In genomic region chr1:187685338-187685737, GRCh38 we compare ENCODE assay signal across 21 cellular contexts.
DNase-seq lines count a peak whose midpoint lies in the region; FAIRE-seq and TF ChIP-seq lines count a peak whose summit lies in the region.
"Had no signal": no experiment of that assay in that cellular context is flagged by ENCODE, and none has a peak within 500 bp of the region (broad histone marks: within the 10 kb centered on the region; RNA-seq: fewer than 3 reads in every experiment).

No MANE protein-coding gene starts in this region.

- dilution Hi-C loops in mammary epithelial cell (cut with HindIII; ENCODE audit: low sequenced_read_pairs), result no loop called here
- dilution Hi-C loops in keratinocyte (cut with MboI; ENCODE audit: extremely low pct_ligation_motif_present, low sequenced_read_pairs), result no loop called here

- no peaks in the 10 kb centered on the region for H3K36me3 ChIP-seq in mammary epithelial cell (ENCODE audit: insufficient read depth, low read length)
- no peaks in the 10 kb centered on the region for H3K36me3 ChIP-seq in keratinocyte (ENCODE audit: control insufficient read depth in 2 of 2, extremely low read depth in 1 of 2, insufficient read depth in 2 of 2, low read length in 2 of 2)
- no peaks in the 10 kb centered on the region for H3K36me3 ChIP-seq in Caco-2 (ENCODE audit: control insufficient read depth, insufficient read depth, low read length)
- H3K36me3 ChIP-seq in suprapubic skin, result no peaks in the 10 kb centered on the region
- H3K36me3 ChIP-seq: right atrium auricular region had no signal

- TF ChIP-seq CTCF in AG10803 (conservative IDR thresholded peaks at IDR 0.05; ENCODE audit: low read length) (no peak), mammary epithelial cell (conservative IDR thresholded peaks at IDR 0.05 in 1 of 2, IDR thresholded peaks at IDR 0.05 in 1 of 2; ENCODE audit: extremely low read depth in 1 of 2, insufficient read depth in 1 of 2, low read depth in 1 of 2, low read length in 2 of 2) (no peak), keratinocyte (optimal IDR thresholded peaks at IDR 0.05 in 1 of 3, IDR thresholded peaks at IDR 0.05 in 1 of 3, conservative IDR thresholded peaks at IDR 0.05 in 1 of 3; ENCODE audit: extremely low read depth in 1 of 3, insufficient read depth in 2 of 3, low read length in 3 of 3) (no peak), Caco-2 (IDR thresholded peaks at IDR 0.05; ENCODE audit: insufficient read depth in 1 of 2, low read depth in 1 of 2, low read length in 1 of 2, severe bottlenecking in 1 of 2, unreplicated experiment in 1 of 2) (no peak), suprapubic skin (IDR thresholded peaks at IDR 0.05) (no peak), dorsolateral prefrontal cortex (IDR thresholded peaks at IDR 0.05 in 54 of 56, conservative IDR thresholded peaks at IDR 0.05 in 2 of 56; ENCODE audit: low read depth in 1 of 56, partially characterized antibody in 56 of 56) (no peak)

- no peaks in the 10 kb centered on the region for H3K9me3 Mint-ChIP-seq in Caco-2 (ENCODE audit: unreplicated experiment)
- H3K9me3 Mint-ChIP-seq: memory B cell had no signal

- intact Hi-C loops in mammary epithelial cell (cut with micrococcal nuclease) (no loop called here), Caco-2 (cut with micrococcal nuclease; ENCODE audit: unreplicated experiment) (no loop called here), dorsolateral prefrontal cortex (cut with DNase I) (no loop called here)

- CTCF ChIA-PET in mammary epithelial cell (lab: Charles Lee; ENCODE audit: low non-redundant PET) (no interaction called here), Caco-2 (lab: Charles Lee) (no interaction called here)

- no peaks in the 10 kb centered on the region for H3K27me3 Mint-ChIP-seq in Caco-2 (ENCODE audit: insufficient read depth, unreplicated experiment)
- H3K27me3 Mint-ChIP-seq: memory B cell had no signal

- no peaks in the 10 kb centered on the region for H3K36me3 Mint-ChIP-seq in Caco-2 (ENCODE audit: insufficient read depth, unreplicated experiment)
- H3K36me3 Mint-ChIP-seq: immature natural killer cell, memory B cell had no signal

- H3K4me3 Mint-ChIP-seq in Caco-2 (ENCODE audit: unreplicated experiment), result no peak overlapping the region
- H3K4me3 Mint-ChIP-seq: immature natural killer cell, memory B cell had no signal

- peak overlapping the region; percentile 31 for H3K4me2 ChIP-seq in mammary epithelial cell (ENCODE audit: insufficient read depth, low read depth, low read length)
- H3K4me2 ChIP-seq in keratinocyte (ENCODE audit: control insufficient read depth, extremely low read depth, insufficient read depth, low read depth, low read length), result peak overlapping the region; percentile 37
- H3K4me2 ChIP-seq: PC-9 had no signal

- H3K27ac ChIP-seq in mammary epithelial cell (ENCODE audit: insufficient read depth, low read depth, low read length) (peak overlapping the region; percentile 6), keratinocyte (ENCODE audit: control insufficient read depth, insufficient read depth, low read length) (no peak overlapping the region), suprapubic skin (no peak overlapping the region), dorsolateral prefrontal cortex (no peak overlapping the region)
- H3K27ac ChIP-seq: body of pancreas, PC-9, right atrium auricular region had no signal

- no peak for TF ChIP-seq POLR2A in suprapubic skin (IDR thresholded peaks at IDR 0.05)

- H3K4me1 ChIP-seq in mammary epithelial cell (ENCODE audit: insufficient read depth, low read length), result peaks cover 21% of the 10 kb centered on the region
- H3K4me1 ChIP-seq in keratinocyte (ENCODE audit: control insufficient read depth, extremely low read depth, insufficient read depth, low read length), result peaks cover 17% of the 10 kb centered on the region
- no peaks in the 10 kb centered on the region for H3K4me1 ChIP-seq in Caco-2
- no peaks in the 10 kb centered on the region for H3K4me1 ChIP-seq in suprapubic skin
- H3K4me1 ChIP-seq: right atrium auricular region had no signal

- POLR2A ChIA-PET in Caco-2 (lab: Charles Lee), result no interaction called here

- H3K27me3 ChIP-seq in mammary epithelial cell (ENCODE audit: insufficient read depth, low read length), result no peaks in the 10 kb centered on the region
- no peaks in the 10 kb centered on the region for H3K27me3 ChIP-seq in keratinocyte (ENCODE audit: control insufficient read depth, extremely low read depth, insufficient read depth, low read length)
- H3K27me3 ChIP-seq in Caco-2 (replicated peaks; ENCODE audit: control insufficient read depth, insufficient read depth, low read length), result no peaks in the 10 kb centered on the region
- H3K27me3 ChIP-seq in suprapubic skin, result no peaks in the 10 kb centered on the region
- peaks cover 0 to 5% (median 0%) of the 10 kb centered on the region in 45 donors for H3K27me3 ChIP-seq in dorsolateral prefrontal cortex
- H3K27me3 ChIP-seq: body of pancreas, right atrium auricular region had no signal

- H3K9me3 ChIP-seq in mammary epithelial cell (replicated peaks; ENCODE audit: insufficient read depth, low read length), result no peaks in the 10 kb centered on the region
- no peaks in the 10 kb centered on the region for H3K9me3 ChIP-seq in keratinocyte (ENCODE audit: control insufficient read depth, low read depth, low read length)
- no peaks in the 10 kb centered on the region for H3K9me3 ChIP-seq in Caco-2
- H3K9me3 ChIP-seq in suprapubic skin, result no peaks in the 10 kb centered on the region
- H3K9me3 ChIP-seq: body of pancreas, right atrium auricular region had no signal

- no peaks in the 10 kb centered on the region for H4K20me1 ChIP-seq in mammary epithelial cell (ENCODE audit: insufficient read depth, low read length)
- H4K20me1 ChIP-seq in keratinocyte (ENCODE audit: control insufficient read depth, extremely low read depth, insufficient read depth, low read length), result no peaks in the 10 kb centered on the region

- no peak for TF ChIP-seq EP300 in suprapubic skin (IDR thresholded peaks at IDR 0.05)

- in situ Hi-C loops in mammary epithelial cell (cut with MboI; ENCODE audit: low sequenced_read_pairs in 2 of 2), result no loop called here

- H2AFZ ChIP-seq in mammary epithelial cell (ENCODE audit: low read depth, low read length) (peak overlapping the region; percentile 47), keratinocyte (ENCODE audit: control insufficient read depth, low read length) (peak overlapping the region; percentile 83)
- H2AFZ ChIP-seq: PC-9 had no signal

- BruUV-seq in mammary epithelial cell (replicated peaks; lab: Mats Ljungman, UMichigan) (no TSS peak), Caco-2 (replicated peaks; lab: Mats Ljungman, UMichigan) (no TSS peak)

- DNase-seq in AG10803 (ENCODE audit: low read depth) (peak; percentile 15), M059J (ENCODE audit: low read depth) (peak; percentile 15), mammary epithelial cell (peak; percentile 20), keratinocyte (ENCODE audit: low read depth, low spot score) (no peak), Caco-2 (no peak), suprapubic skin (ENCODE audit: low spot score in 2 of 2) (no peak), dorsolateral prefrontal cortex (no peak)
- DNase-seq in stimulated activated CD4-positive, alpha-beta T cell treated with anti-CD3 and anti-CD28 coated beads, Interleukin-15, amount 100 ng/mL, for 24 hours, result no peak
- DNase-seq: activated CD8-positive, alpha-beta memory T cell treated with anti-CD3 and anti-CD28 coated beads, Interleukin-2, amount 50 U/mL, for 4 hours; activated naive CD4-positive, alpha-beta T cell; body of pancreas; effector CD8-positive, alpha-beta T cell; immature natural killer cell; NCI-H1417 treated with DMSO at 0.1 percent for 48 hours; PC-9; stimulated activated CD4-positive, alpha-beta T cell treated with anti-CD3 and anti-CD28 coated beads, Interleukin-4, amount 100 ng/mL, for 1 hour; T-helper 1 cell had no signal

- H3K9me1 ChIP-seq in keratinocyte (ENCODE audit: control insufficient read depth, extremely low read depth, insufficient read depth, low read length), result no peaks in the 10 kb centered on the region

- H3K4me3 ChIP-seq in AG10803 (ENCODE audit: low read length), result no peak overlapping the region
- H3K4me3 ChIP-seq in mammary epithelial cell (replicated peaks in 1 of 3; ENCODE audit: insufficient read depth in 1 of 3, low read depth in 2 of 3, low read length in 3 of 3), result no peak overlapping the region
- no peak overlapping the region for H3K4me3 ChIP-seq in keratinocyte (ENCODE audit: control insufficient read depth in 2 of 3, extremely low read depth in 1 of 3, insufficient read depth in 2 of 3, low read depth in 1 of 3, low read length in 3 of 3)
- no peak overlapping the region for H3K4me3 ChIP-seq in Caco-2 (ENCODE audit: low read depth, low read length)
- no peak overlapping the region for H3K4me3 ChIP-seq in suprapubic skin
- no peak overlapping the region for H3K4me3 ChIP-seq in dorsolateral prefrontal cortex
- H3K4me3 ChIP-seq: body of pancreas, K562, PC-9, right atrium auricular region had no signal

- no peaks in the 10 kb centered on the region for H3K4me1 Mint-ChIP-seq in Caco-2 (ENCODE audit: low read depth, unreplicated experiment)
- H3K4me1 Mint-ChIP-seq: immature natural killer cell, memory B cell had no signal

- H3K9ac ChIP-seq in mammary epithelial cell (ENCODE audit: insufficient read depth, low read length) (no peak overlapping the region), keratinocyte (ENCODE audit: control insufficient read depth, extremely low read depth, insufficient read depth, low read length) (no peak overlapping the region)

- no peak overlapping the region for H3K27ac Mint-ChIP-seq in Caco-2 (ENCODE audit: unreplicated experiment)
- H3K27ac Mint-ChIP-seq: immature natural killer cell, memory B cell had no signal

- H3K79me2 ChIP-seq in mammary epithelial cell (ENCODE audit: insufficient read depth, low read length) (no peaks in the 10 kb centered on the region), keratinocyte (ENCODE audit: control insufficient read depth, insufficient read depth, low read length) (no peaks in the 10 kb centered on the region)

- FAIRE-seq in keratinocyte (lab: Jason Lieb, UNC), result peak; percentile 83
- FAIRE-seq: H1, K562 had no signal

Comparison
In these comparisons a context has a peak if more than half of its experiments do, and no peak if none do; other contexts are left out.
1. DNase-seq: peak in AG10803 (single experiment), M059J (single experiment) and mammary epithelial cell (single experiment); none in keratinocyte (single experiment), Caco-2 (0 of 2), suprapubic skin (0 of 2), dorsolateral prefrontal cortex (0 of 10) and stimulated activated CD4-positive, alpha-beta T cell treated with anti-CD3 and anti-CD28 coated beads, Interleukin-15, amount 100 ng/mL, for 24 hours (single experiment).